Comparison of ENCODE assay signal across 21 cellular contexts in the genomic region with DNA sequence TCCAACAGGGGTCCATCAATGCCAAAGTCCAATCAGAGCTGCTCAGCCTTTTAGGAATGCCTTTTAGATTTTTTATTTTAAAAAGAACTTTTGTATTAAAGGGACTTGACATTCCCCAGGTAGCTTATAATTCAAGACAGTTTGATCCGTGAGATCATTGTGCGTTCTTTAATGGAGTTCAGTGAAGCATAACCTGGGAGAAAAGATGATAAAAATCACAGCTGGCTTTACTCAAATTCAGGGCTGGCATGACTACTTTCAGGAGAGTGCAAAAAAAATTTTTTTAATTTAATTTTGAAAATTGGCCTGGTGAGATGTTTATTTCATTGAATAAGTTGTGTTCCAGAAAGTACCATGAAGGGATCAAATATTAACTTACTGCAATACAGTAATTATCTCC.
"Had no signal": no experiment of that assay in that cellular context is flagged by ENCODE, and none has a peak within 500 bp of the region (broad histone marks: within the 10 kb centered on the region; RNA-seq: fewer than 3 reads in every experiment).

No MANE protein-coding gene starts in this region.

- H3K27ac Mint-ChIP-seq: dendritic cell treated with granulocyte-macrophage colony-stimulating factor and Interleukin-4, amounts not matched to agents 40 ng/mL and 50 ng/mL, for 4 days; effector memory CD8-positive, alpha-beta T cell; naive thymus-derived CD8-positive, alpha-beta T cell had no signal

- H3K27ac ChIP-seq: epithelial cell of prostate, hepatocyte, ovary, stomach, upper lobe of left lung, uterus had no signal

- H3K4me1 Mint-ChIP-seq: neural crest cell had no signal

- H3K4me3 Mint-ChIP-seq: dendritic cell treated with granulocyte-macrophage colony-stimulating factor and Interleukin-4, amounts not matched to agents 40 ng/mL and 50 ng/mL, for 4 days; effector memory CD8-positive, alpha-beta T cell; naive thymus-derived CD8-positive, alpha-beta T cell; neural crest cell had no signal

- H3K27me3 ChIP-seq: esophagus muscularis mucosa, gastroesophageal sphincter, hepatocyte, ovary, right atrium auricular region, stomach, upper lobe of left lung, uterus had no signal

- DNase-seq: effector memory CD8-positive, alpha-beta T cell; glutamatergic neuron; mammary epithelial cell; mucosa of descending colon; naive thymus-derived CD8-positive, alpha-beta T cell; nucleus accumbens; ovary; small intestine; stimulated activated CD4-positive, alpha-beta T cell treated with anti-CD3 and anti-CD28 coated beads, Interleukin-12 subunit alpha, Interleukin-12 subunit beta, amount 100 ng/mL, for 4 hours; stimulated activated naive CD4-positive, alpha-beta T cell; stomach; substantia nigra; upper lobe of left lung; uterus had no signal

- ATAC-seq: effector memory CD8-positive, alpha-beta T cell; gastroesophageal sphincter; mucosa of descending colon; naive thymus-derived CD8-positive, alpha-beta T cell had no signal

- H3K36me3 ChIP-seq: esophagus muscularis mucosa, gastroesophageal sphincter, ovary, right atrium auricular region, stomach, upper lobe of left lung, uterus had no signal

- H3K9me3 Mint-ChIP-seq: dendritic cell treated with granulocyte-macrophage colony-stimulating factor and Interleukin-4, amounts not matched to agents 40 ng/mL and 50 ng/mL, for 4 days; effector memory CD8-positive, alpha-beta T cell; neural crest cell had no signal

- H3K4me1 ChIP-seq: uterus had no signal

- H3K4me3 ChIP-seq: esophagus muscularis mucosa, gastroesophageal sphincter, hepatocyte, mucosa of descending colon, ovary, right atrium auricular region, stomach, upper lobe of left lung, uterus had no signal

- H3K27me3 Mint-ChIP-seq: dendritic cell treated with granulocyte-macrophage colony-stimulating factor and Interleukin-4, amounts not matched to agents 40 ng/mL and 50 ng/mL, for 4 days; effector memory CD8-positive, alpha-beta T cell; naive thymus-derived CD8-positive, alpha-beta T cell had no signal

- H3K9me3 ChIP-seq: esophagus muscularis mucosa, gastroesophageal sphincter, mucosa of descending colon, ovary, right atrium auricular region, stomach, upper lobe of left lung, uterus had no signal
